12 cellular contexts compared by ENCODE assay signal in genomic region chr10:125209591-125210373, GRCh38. TPM values are rescaled to one million over a fixed set of nuclear protein-coding genes. Genes with fewer than 3 reads are reported as not detected.
DNase-seq lines count a peak whose midpoint lies in the region; ATAC-seq and TF ChIP-seq lines count a peak whose summit lies in the region.
"Had no signal": no experiment of that assay in that cellular context is flagged by ENCODE, and none has a peak within 500 bp of the region (broad histone marks: within the 10 kb centered on the region; RNA-seq: fewer than 3 reads in every experiment).

No MANE protein-coding gene starts in this region.

- ATAC-seq in HG02588 (IDR thresholded peaks at IDR 0.05; ENCODE audit: unreplicated experiment), result no peak

- peaks cover 0 to 7% (median 0%) of the 10 kb centered on the region in 5 donors for H3K4me1 ChIP-seq in subcutaneous abdominal adipose tissue (ENCODE audit: control insufficient read depth in 5 of 5, insufficient read depth in 5 of 5, low read length in 5 of 5)

- no peak overlapping the region for H3K27ac ChIP-seq in subcutaneous abdominal adipose tissue (ENCODE audit: low read depth, low read length)

- H3K27me3 ChIP-seq in subcutaneous abdominal adipose tissue (ENCODE audit: control insufficient read depth in 5 of 5, insufficient read depth in 4 of 5, low read length in 5 of 5), result peaks cover 0 to 2% (median 0%) of the 10 kb centered on the region in 5 donors

- DNase-seq in HFFc6, result no peak
- peak; percentile 43 for DNase-seq in choroid plexus epithelial cell (ENCODE audit: low read depth)
- peak; percentile 80 for DNase-seq in kidney tubule cell (ENCODE audit: low spot score)
- DNase-seq in NCI-H2227 treated with DMSO at 0.1 percent for 48 hours (lab: John Stamatoyannopoulos, UW), result no peak
- DNase-seq in DMS114 treated with DMSO at 0.1 percent for 48 hours (lab: John Stamatoyannopoulos, UW; ENCODE audit: unreplicated experiment), result no peak
- DNase-seq: activated B cell treated with CpG ODN at 0.5 μM for 24 hours; activated CD8-positive, alpha-beta memory T cell treated with anti-CD3 and anti-CD28 coated beads, Interleukin-2, amount 50 U/mL, for 48 hours; NCI-H2171; SW 1271 had no signal

- H3K4me1 Mint-ChIP-seq in HFFc6 (ENCODE audit: low read depth), result peaks cover 12% of the 10 kb centered on the region
- H3K4me1 Mint-ChIP-seq: activated B cell treated with CpG ODN at 0.5 μM for 24 hours had no signal

- H3K4me3 ChIP-seq in choroid plexus epithelial cell (ENCODE audit: low read depth, low read length) (peak overlapping the region; percentile 17), subcutaneous abdominal adipose tissue (ENCODE audit: low read depth in 1 of 5, low read length in 5 of 5) (peak overlapping the region in 3 of 5 donors; percentile 8 to 41 (median 16))

- peak overlapping the region in 1 of 5 donors; percentile 10 for H3K9ac ChIP-seq in subcutaneous abdominal adipose tissue (ENCODE audit: low read length in 5 of 5)

- H3K27me3 Mint-ChIP-seq in HFFc6 (ENCODE audit: insufficient read depth), result peaks cover 13% of the 10 kb centered on the region

- H3K9me3 Mint-ChIP-seq in HFFc6, result no peaks in the 10 kb centered on the region
- H3K9me3 Mint-ChIP-seq: mesothelial cell of epicardium had no signal

- H3K36me3 Mint-ChIP-seq in HFFc6 (ENCODE audit: low read depth), result no peaks in the 10 kb centered on the region
- H3K36me3 Mint-ChIP-seq: mesothelial cell of epicardium had no signal

- H3K36me3 ChIP-seq in subcutaneous abdominal adipose tissue (ENCODE audit: control insufficient read depth in 5 of 5, insufficient read depth in 5 of 5, low read length in 5 of 5), result no peaks in the 10 kb centered on the region

- H3K27ac Mint-ChIP-seq in HFFc6, result peak overlapping the region; percentile 14; the same call in 1 of the 2 replicates
- H3K27ac Mint-ChIP-seq: activated B cell treated with CpG ODN at 0.5 μM for 24 hours, mesothelial cell of epicardium had no signal

- TF ChIP-seq CTCF in HFFc6 (IDR thresholded peaks at IDR 0.05) (no peak), choroid plexus epithelial cell (conservative IDR thresholded peaks at IDR 0.05; ENCODE audit: low read depth, low read length) (no peak)

- H3K4me3 Mint-ChIP-seq in HFFc6, result no peak overlapping the region
- H3K4me3 Mint-ChIP-seq: activated B cell treated with CpG ODN at 0.5 μM for 24 hours, mesothelial cell of epicardium had no signal

- H3K9me3 ChIP-seq in subcutaneous abdominal adipose tissue (ENCODE audit: control insufficient read depth in 5 of 5, low read length in 5 of 5), result no peaks in the 10 kb centered on the region

RNA-seq across cellular contexts. Expression of gene CTBP2, which starts 49.4 kb away (rescaled TPM):
- total RNA-seq in HFFc6 (2021; fragmentation: NEBNext Ultra II Directional; extraction: Animal tissue kit (Norgen Biotek cat#: 25700)), result 10 to 100 TPM; 70.6 to 86.9 (median 78.8) TPM

Comparison
In these comparisons a context has a peak if more than half of its experiments do, and no peak if none do; other contexts are left out.
1. DNase-seq: peak in choroid plexus epithelial cell (single experiment) and kidney tubule cell (single experiment); none in HFFc6 (single experiment), NCI-H2227 treated with DMSO at 0.1 percent for 48 hours (single experiment) and DMS114 treated with DMSO at 0.1 percent for 48 hours (single experiment).